9 cellular contexts compared by ENCODE assay signal in the genomic region with DNA sequence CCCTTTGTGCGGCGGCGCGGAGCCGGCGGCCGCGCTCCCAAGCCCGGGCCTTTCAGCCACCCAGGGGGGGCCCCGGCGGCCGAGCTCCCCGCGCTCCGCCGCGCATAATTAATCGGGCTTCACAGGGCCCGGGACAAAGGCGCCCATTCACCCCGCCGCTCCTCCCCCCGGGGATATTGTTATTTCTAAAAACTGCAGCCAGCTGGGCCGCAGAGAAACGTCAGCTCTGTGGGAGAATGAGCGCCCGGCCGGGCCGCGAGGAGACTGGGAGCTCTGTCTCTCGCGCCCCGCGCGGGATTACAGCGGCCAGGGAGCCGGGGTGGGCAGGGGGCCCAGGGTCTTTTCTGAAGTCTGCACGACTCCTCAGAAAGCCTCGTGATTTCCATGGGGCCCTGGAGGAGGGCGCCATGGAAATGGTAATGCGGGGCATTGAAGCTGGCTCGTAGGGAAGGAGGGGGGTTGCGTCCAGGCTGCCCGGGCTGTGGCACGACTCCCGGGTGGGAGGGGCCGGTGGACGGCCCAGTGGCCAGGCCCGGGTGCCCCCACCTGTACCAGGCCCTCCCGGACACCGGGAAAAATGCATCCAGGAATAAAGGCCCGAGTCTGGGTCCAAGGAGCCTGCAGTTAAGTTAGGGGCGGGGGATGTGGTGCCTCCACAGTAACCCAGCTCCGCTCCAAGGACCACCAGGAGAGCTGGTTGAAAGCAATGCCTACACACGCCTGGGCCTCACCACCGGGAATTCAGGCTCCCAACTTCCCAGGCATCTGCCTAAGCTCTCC.
DNase-seq lines count a peak whose midpoint lies in the region; ATAC-seq and TF ChIP-seq lines count a peak whose summit lies in the region.
"Had no signal": no experiment of that assay in that cellular context is flagged by ENCODE, and none has a peak within 500 bp of the region (broad histone marks: within the 10 kb centered on the region; RNA-seq: fewer than 3 reads in every experiment).

No MANE protein-coding gene starts in this region.

- no CpG with 5 or more reads among the region's 56 CpGs for WGBS in mesendoderm (ENCODE audit: extremely low coverage, insufficient coverage, low lambda C conversion rate)
- 14 to 38% methylated on average over 4 to 56 of the region's 56 CpGs for WGBS in testis, 2 donors

- peaks cover 18% of the 10 kb centered on the region for H3K27me3 Mint-ChIP-seq in endothelial cell (ENCODE audit: unreplicated experiment)
- H3K27me3 Mint-ChIP-seq: effector memory CD8-positive, alpha-beta T cell had no signal

- no peak overlapping the region for H4K5ac ChIP-seq in mesendoderm (ENCODE audit: low read length)

- H3K4me2 ChIP-seq in mesendoderm (ENCODE audit: low read length) = peak overlapping the region; percentile 28

- H3K79me1 ChIP-seq in mesendoderm (ENCODE audit: low read length) = no peaks in the 10 kb centered on the region

- H2BK120ac ChIP-seq in mesendoderm (ENCODE audit: low read depth, low read length) = peak overlapping the region; percentile 52

- peak overlapping the region; percentile 46 for H3K4ac ChIP-seq in mesendoderm (ENCODE audit: low read depth, low read length)

- no peak overlapping the region for H2AK5ac ChIP-seq in mesendoderm (ENCODE audit: low read length)

- no peak overlapping the region for H2BK5ac ChIP-seq in mesendoderm (ENCODE audit: low read length)

- TF ChIP-seq CTCF in endothelial cell (IDR thresholded peaks at IDR 0.05; ENCODE audit: unreplicated experiment) (no peak), testis (IDR thresholded peaks at IDR 0.05) (no peak), GM13977 (IDR thresholded peaks at IDR 0.05; ENCODE audit: extremely low read depth, insufficient read depth, missing control alignments) (no peak)

- H3K4me1 ChIP-seq in mesendoderm (ENCODE audit: control insufficient read depth, low read depth, low read length) (peaks cover 2% of the 10 kb centered on the region), testis (peaks cover 26% of the 10 kb centered on the region)

- H3K4me3 Mint-ChIP-seq in endothelial cell (ENCODE audit: unreplicated experiment) = no peak overlapping the region
- H3K4me3 Mint-ChIP-seq: effector memory CD8-positive, alpha-beta T cell had no signal

- no peak overlapping the region for H3K27ac Mint-ChIP-seq in endothelial cell (ENCODE audit: unreplicated experiment)
- H3K27ac Mint-ChIP-seq: effector memory CD8-positive, alpha-beta T cell had no signal

- H3K23ac ChIP-seq in mesendoderm (ENCODE audit: low read length) = no peak overlapping the region

- peaks cover 11% of the 10 kb centered on the region for H3K36me3 Mint-ChIP-seq in endothelial cell (ENCODE audit: low read depth, unreplicated experiment)

- DNase-seq in NCI-H526 (lab: John Stamatoyannopoulos, UW) (peak; percentile 12 to 83), endothelial cell (ENCODE audit: low spot score) (peak; percentile 26), mesendoderm (no peak), testis (peak; percentile 48), GM13977 (ENCODE audit: low spot score) (no peak), NCI-H2081 treated with DMSO at 0.1 percent for 48 hours (lab: John Stamatoyannopoulos, UW) (no peak)
- DNase-seq: effector memory CD8-positive, alpha-beta T cell had no signal

- intact Hi-C loops in testis (cut with DNase I; ENCODE audit: low total_unique reads) = no loop called here

- H3K18ac ChIP-seq in mesendoderm (ENCODE audit: low read length) = peak overlapping the region; percentile 95

- peak overlapping the region; percentile 87 for H2BK15ac ChIP-seq in mesendoderm (replicated peaks; ENCODE audit: low read depth)

- H3K36me3 ChIP-seq in mesendoderm (ENCODE audit: control insufficient read depth, insufficient read depth, low read length) (no peaks in the 10 kb centered on the region), testis (ENCODE audit: low read depth, missing control alignments) (no peaks in the 10 kb centered on the region)

- no peaks in the 10 kb centered on the region for H3K79me2 ChIP-seq in mesendoderm (ENCODE audit: control insufficient read depth, insufficient read depth, low read length)

- in situ Hi-C loops in GM13977 (cut with MboI; ENCODE audit: low pct_unique_long_range_greater_than_20kb, low sequenced_read_pairs, unreplicated experiment) = no loop called here

- H3K4me3 ChIP-seq in mesendoderm (ENCODE audit: low read length) (peak overlapping the region; percentile 14), testis (peak overlapping the region; percentile 61 to 68)

- H3K27ac ChIP-seq in mesendoderm (ENCODE audit: low read depth, low read length) (no peak overlapping the region), testis (peak overlapping the region; percentile 81 to 89)

- peak overlapping the region; percentile 82 for H3K56ac ChIP-seq in mesendoderm (ENCODE audit: low read length)

- peaks cover 14% of the 10 kb centered on the region for H3K4me1 Mint-ChIP-seq in endothelial cell (ENCODE audit: unreplicated experiment)

- no peak for TF ChIP-seq POLR2A in testis (IDR thresholded peaks at IDR 0.05)

- H3K9me3 ChIP-seq in testis = no peaks in the 10 kb centered on the region

- H3K9ac ChIP-seq in mesendoderm (ENCODE audit: low read length) = peak overlapping the region; percentile 59

- H3K9me3 Mint-ChIP-seq in endothelial cell (ENCODE audit: unreplicated experiment) = peaks cover 4% of the 10 kb centered on the region

- no peak for ATAC-seq in HG02973 (IDR thresholded peaks at IDR 0.05; ENCODE audit: unreplicated experiment)
- no peak for ATAC-seq in GM21515 (IDR thresholded peaks at IDR 0.05; ENCODE audit: unreplicated experiment)
- ATAC-seq: effector memory CD8-positive, alpha-beta T cell had no signal

- H4K8ac ChIP-seq in mesendoderm (ENCODE audit: low read depth, low read length) = peak overlapping the region; percentile 28

- H3K27me3 ChIP-seq in mesendoderm (ENCODE audit: insufficient read depth, low read length, poor library complexity) (no peaks in the 10 kb centered on the region), testis (no peaks in the 10 kb centered on the region)

Comparison
In these comparisons a context has a peak if more than half of its experiments do, and no peak if none do; other contexts are left out.
1. DNase-seq: peak in NCI-H526 (2 of 2), endothelial cell (single experiment) and testis (single experiment); none in mesendoderm (single experiment), GM13977 (single experiment) and NCI-H2081 treated with DMSO at 0.1 percent for 48 hours (single experiment).